In the genomic region with DNA sequence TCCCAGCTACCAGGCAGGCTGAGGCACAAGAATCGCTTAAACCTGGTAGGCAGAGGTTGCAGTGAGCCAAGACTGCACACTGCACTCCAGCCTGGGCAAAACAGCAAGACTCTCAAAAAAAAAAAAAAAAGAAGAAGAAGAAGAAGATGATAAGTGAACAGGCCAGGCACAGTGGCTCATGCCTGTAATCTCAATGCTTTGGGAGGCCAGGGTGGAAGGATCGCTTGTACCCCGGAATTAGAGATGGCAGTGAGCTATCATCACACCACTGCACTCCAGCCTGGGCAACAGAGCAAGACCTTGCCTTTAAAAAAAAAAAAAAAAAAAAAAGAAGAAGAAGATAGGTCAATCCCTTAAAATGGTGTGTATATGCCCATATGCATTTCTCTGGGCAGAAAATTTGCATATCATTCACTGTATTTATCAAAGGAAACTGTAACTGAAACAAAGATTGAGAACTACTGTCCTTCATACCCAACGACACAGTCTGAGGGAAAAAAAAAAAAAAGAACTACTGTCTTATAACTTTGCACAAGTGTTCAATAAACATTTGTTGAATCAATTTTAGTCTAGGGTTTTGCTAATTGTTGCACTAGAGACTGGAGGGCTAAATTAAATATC, we compare ENCODE assay signal across 10 cellular contexts. TPM values are rescaled to one million over a fixed set of nuclear protein-coding genes. Genes with fewer than 3 reads are reported as not detected.
DNase-seq lines count a peak whose midpoint lies in the region; ATAC-seq, FAIRE-seq and TF ChIP-seq lines count a peak whose summit lies in the region.
"Had no signal": no experiment of that assay in that cellular context is flagged by ENCODE, and none has a peak within 500 bp of the region (broad histone marks: within the 10 kb centered on the region; RNA-seq: fewer than 3 reads in every experiment).

No MANE protein-coding gene starts in this region.

- H3K27me3 Mint-ChIP-seq in T-cell (no peaks in the 10 kb centered on the region), naive B cell (no peaks in the 10 kb centered on the region)

- no peaks in the 10 kb centered on the region for H3K36me3 ChIP-seq in ovary

- no peaks in the 10 kb centered on the region for H3K9me3 ChIP-seq in ovary
- H3K9me3 ChIP-seq: spleen had no signal

- no peaks in the 10 kb centered on the region for H3K9me3 Mint-ChIP-seq in T-cell
- H3K9me3 Mint-ChIP-seq in naive B cell: peaks cover 0 to 2% (median 0%) of the 10 kb centered on the region in 7 donors

- peaks cover 7% of the 10 kb centered on the region for H3K36me3 Mint-ChIP-seq in T-cell
- H3K36me3 Mint-ChIP-seq in naive B cell: no peaks in the 10 kb centered on the region

- in situ Hi-C loops in GM13977 (cut with MboI; ENCODE audit: low pct_unique_long_range_greater_than_20kb, low sequenced_read_pairs, unreplicated experiment): no loop called here

- peaks cover 1% of the 10 kb centered on the region for H3K4me1 ChIP-seq in ovary (ENCODE audit: insufficient read depth)

- H3K4me3 Mint-ChIP-seq in T-cell (peak overlapping the region; percentile 22 to 91 (median 47)), naive B cell (peak overlapping the region in 6 of 8 donors; percentile 50 to 96 (median 76))

- peak overlapping the region; percentile 10; the same call in 1 of the 2 replicates for H3K4me3 ChIP-seq in GM08714 (ENCODE audit: low read length)
- no peak overlapping the region for H3K4me3 ChIP-seq in ovary

- H3K4me1 Mint-ChIP-seq in T-cell (peaks cover 47 to 55% (median 52%) of the 10 kb centered on the region in 3 donors), naive B cell (peaks cover 29 to 62% (median 45%) of the 10 kb centered on the region in 3 donors)

- H3K27me3 ChIP-seq in ovary: no peaks in the 10 kb centered on the region
- H3K27me3 ChIP-seq: spleen had no signal

- no peak for TF ChIP-seq EP300 in ovary (IDR thresholded peaks at IDR 0.05)

- DNase-seq in T-cell (no peak), naive B cell (no peak), frontal cortex (ENCODE audit: low spot score in 2 of 2) (no peak), GM13977 (ENCODE audit: low spot score) (no peak), ovary (no peak)
- DNase-seq: NCI-H2029; spleen; stimulated activated CD8-positive, alpha-beta memory T cell treated with anti-CD3 and anti-CD28 coated beads, Interleukin-4, amount 100 ng/mL, for 48 hours had no signal

- no peak for TF ChIP-seq POLR2A in ovary (IDR thresholded peaks at IDR 0.05)

- 80 to 93% (median 89%) methylated on average over 4 of the region's 4 CpGs for WGBS in ovary, 3 donors

- POLR2A ChIA-PET in T-cell (lab: Charles Lee): interaction anchor here (0.6 to 3.1 kb wide), 4 partner anchors 10 to 570 kb away, joined by 4 to 15 read pairs (median 4); no protein-coding TSS in a partner anchor

- ATAC-seq in GM21529 (IDR thresholded peaks at IDR 0.05; ENCODE audit: unreplicated experiment) (peak; percentile 42), T-cell (replicated peaks in 1 of 4) (no peak), naive B cell (ENCODE audit: low read depth in 2 of 2) (peak; percentile 24 to 44)

- H3K27ac Mint-ChIP-seq in T-cell (peak overlapping the region in 1 of 2 donors; percentile 67), naive B cell (peak overlapping the region; percentile 40 to 98 (median 86))

- CTCF ChIA-PET in T-cell (lab: Charles Lee): interaction anchor here (0.6 to 2.0 kb wide), 6 partner anchors 10 to 584 kb away, joined by 3 to 11 read pairs (median 4); no protein-coding TSS in a partner anchor

- TF ChIP-seq CTCF in GM13977 (IDR thresholded peaks at IDR 0.05; ENCODE audit: extremely low read depth, insufficient read depth, missing control alignments): no peak
- TF ChIP-seq CTCF in ovary (IDR thresholded peaks at IDR 0.05): no peak

- no peak for FAIRE-seq in frontal cortex (lab: Jason Lieb, UNC)

- no peak overlapping the region for H3K27ac ChIP-seq in ovary
- H3K27ac ChIP-seq: spleen had no signal

- intact Hi-C loops in ovary (cut with DNase I): no loop called here

RNA-seq across cellular contexts. Expression of gene RFC1, which starts 2.3 kb away (rescaled TPM):
- total RNA-seq in T-cell (10 to 100 TPM; 45.7 to 77.4 (median 54.5) TPM), frontal cortex (55.0 TPM), ovary (10 to 100 TPM; 27.4 to 54.1 (median 42.2) TPM)
- polyA plus RNA-seq in naive B cell (ENCODE audit: low read depth in 6 of 6) (10 to 100 TPM in 5 of 6 donors, 1 to 10 TPM in 1; 9.0 to 54.7 (median 37.9) TPM), ovary (10 to 100 TPM; 27.5 to 44.8 TPM)

RNA-seq across cellular contexts. Expression of gene KLB, which starts 42.8 kb away (rescaled TPM):
- total RNA-seq in T-cell: under 1 TPM in 1 of 5 donors, not detected in 4; 0.06 TPM
- under 1 TPM in 5 of 6 donors, not detected in 1; 0.10 to 0.34 (median 0.21) TPM for polyA plus RNA-seq in naive B cell (ENCODE audit: low read depth in 6 of 6)
- total RNA-seq in frontal cortex: under 0.01 TPM
- under 1 TPM in 2 of 7 donors, not detected in 5; under 0.01 to 0.08 TPM for total RNA-seq in ovary
- under 1 TPM; 0.01 to 0.07 TPM for polyA plus RNA-seq in ovary
- polyA plus RNA-seq: spleen had no signal

Comparison
In these comparisons a context has a peak if more than half of its experiments do, and no peak if none do; other contexts are left out.
1. ATAC-seq: peak in GM21529 (single experiment) and naive B cell (2 of 2); none in T-cell (0 of 4).